ENCODE assay signal across 8 cellular contexts in the genomic region with DNA sequence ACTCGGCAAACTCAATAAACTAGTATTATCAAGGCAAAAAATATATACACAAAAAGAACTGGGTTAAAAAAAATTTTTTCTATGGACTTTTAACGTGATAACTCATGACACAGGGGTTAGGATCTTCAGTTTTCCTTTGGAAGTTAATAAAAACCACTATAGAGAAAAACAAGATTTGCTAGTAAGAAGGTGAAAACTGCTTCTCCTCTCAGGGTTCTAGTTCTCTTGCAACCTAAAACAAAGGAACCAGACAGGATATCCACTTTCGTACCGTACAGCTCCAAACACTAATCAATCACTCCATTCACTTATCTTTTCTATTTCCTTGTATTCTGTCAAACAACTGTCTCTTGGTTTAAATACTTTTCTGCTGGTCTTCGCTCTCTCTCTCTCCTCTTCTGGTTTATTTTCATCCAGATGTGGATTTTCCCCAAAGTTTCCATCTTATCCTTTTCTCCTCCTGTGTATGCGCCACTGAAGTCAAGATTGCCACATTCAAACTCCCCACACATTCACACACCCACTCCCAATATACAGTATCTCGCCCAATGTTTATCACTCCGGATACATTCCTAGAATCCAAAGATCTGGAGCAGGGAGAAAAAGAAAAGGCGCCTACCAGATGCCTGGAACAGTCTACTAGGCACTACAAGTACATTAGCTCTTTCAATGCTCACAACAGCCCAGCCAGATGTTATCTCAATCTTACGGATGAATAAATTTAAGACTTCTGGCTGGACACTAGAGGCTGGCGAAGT. TPM values are rescaled to one million over a fixed set of nuclear protein-coding genes. Genes with fewer than 3 reads are reported as not detected.
A peak's percentile ranks its signal among the peaks of the same experiment; 100 is the strongest.
DNase-seq lines count a peak whose midpoint lies in the region; ATAC-seq, FAIRE-seq and TF ChIP-seq lines count a peak whose summit lies in the region.

No MANE protein-coding gene starts in this region.

- H3K27ac Mint-ChIP-seq in activated naive CD8-positive, alpha-beta T cell treated with anti-CD3 and anti-CD28 coated beads, Interleukin-2, amount 10 ng/mL, durations not matched to agents 7 days and 5 days: peak overlapping the region; percentile 99

- peak overlapping the region; percentile 95 for H3K4me3 Mint-ChIP-seq in activated naive CD8-positive, alpha-beta T cell treated with anti-CD3 and anti-CD28 coated beads, Interleukin-2, amount 10 ng/mL, durations not matched to agents 7 days and 5 days

- H3K9me2 ChIP-seq in DOHH2 (replicated peaks; ENCODE audit: control insufficient read depth, low read length): no peaks in the 10 kb centered on the region

- no peak for TF ChIP-seq POLR2A in GM12892 (IDR thresholded peaks at IDR 0.05; ENCODE audit: low read depth, low read length)

- H3K9me3 ChIP-seq in DOHH2 (ENCODE audit: control insufficient read depth, insufficient read depth, low read length): no peaks in the 10 kb centered on the region
- H3K9me3 ChIP-seq in keratinocyte (ENCODE audit: control insufficient read depth, low read depth, low read length): no peaks in the 10 kb centered on the region

- DNase-seq in activated naive CD8-positive, alpha-beta T cell treated with anti-CD3 and anti-CD28 coated beads, Interleukin-2, amount 10 ng/mL, durations not matched to agents 7 days and 5 days: no peak
- DNase-seq in keratinocyte (ENCODE audit: low read depth, low spot score) (no peak), GM12892 (ENCODE audit: insufficient read length) (no peak), dermis blood vessel endothelial cell (no peak)
- no peak for DNase-seq in activated CD4-positive, alpha-beta T cell treated with anti-CD3 and anti-CD28 coated beads, Interleukin-2, amount 50 U/mL, for 48 hours

- H3K9me3 Mint-ChIP-seq in activated naive CD8-positive, alpha-beta T cell treated with anti-CD3 and anti-CD28 coated beads, Interleukin-2, amount 10 ng/mL, durations not matched to agents 7 days and 5 days: no peaks in the 10 kb centered on the region

- peaks cover 43% of the 10 kb centered on the region for H3K36me3 ChIP-seq in DOHH2 (ENCODE audit: control insufficient read depth, low read length)
- peaks cover 0 to 9% of the 10 kb centered on the region in 2 experiments for H3K36me3 ChIP-seq in keratinocyte (ENCODE audit: control insufficient read depth in 2 of 2, extremely low read depth in 1 of 2, insufficient read depth in 2 of 2, low read length in 2 of 2)

- H3K4me3 ChIP-seq in DOHH2 (ENCODE audit: low read length) (peak overlapping the region; percentile 98), keratinocyte (ENCODE audit: control insufficient read depth in 2 of 3, extremely low read depth in 1 of 3, insufficient read depth in 2 of 3, low read depth in 1 of 3, low read length in 3 of 3) (peak overlapping the region; percentile 88 to 100 (median 95))

- H3K4me1 ChIP-seq in DOHH2 (ENCODE audit: control insufficient read depth, low read length) (peaks cover 30% of the 10 kb centered on the region), keratinocyte (ENCODE audit: control insufficient read depth, extremely low read depth, insufficient read depth, low read length) (peaks cover 18% of the 10 kb centered on the region)

- H3K27me3 Mint-ChIP-seq in activated naive CD8-positive, alpha-beta T cell treated with anti-CD3 and anti-CD28 coated beads, Interleukin-2, amount 10 ng/mL, durations not matched to agents 7 days and 5 days: peaks cover 2% of the 10 kb centered on the region

- FAIRE-seq in keratinocyte (lab: Jason Lieb, UNC): no peak
- no peak for FAIRE-seq in GM12892 (lab: Jason Lieb, UNC)

- dilution Hi-C loops in keratinocyte (cut with MboI; ENCODE audit: extremely low pct_ligation_motif_present, low sequenced_read_pairs): no loop called here

- peak overlapping the region; percentile 89 for H3K9ac ChIP-seq in keratinocyte (ENCODE audit: control insufficient read depth, extremely low read depth, insufficient read depth, low read length)

- H3K36me3 Mint-ChIP-seq in activated naive CD8-positive, alpha-beta T cell treated with anti-CD3 and anti-CD28 coated beads, Interleukin-2, amount 10 ng/mL, durations not matched to agents 7 days and 5 days: peaks cover 25% of the 10 kb centered on the region

- H3K4me1 Mint-ChIP-seq in activated naive CD8-positive, alpha-beta T cell treated with anti-CD3 and anti-CD28 coated beads, Interleukin-2, amount 10 ng/mL, durations not matched to agents 7 days and 5 days: peaks cover 23% of the 10 kb centered on the region

- ATAC-seq in HG02981 (IDR thresholded peaks at IDR 0.05; ENCODE audit: unreplicated experiment): peak; percentile 1
- ATAC-seq in activated naive CD8-positive, alpha-beta T cell treated with anti-CD3 and anti-CD28 coated beads, Interleukin-2, amount 10 ng/mL, durations not matched to agents 7 days and 5 days (ENCODE audit: low read depth): peak; percentile 0

- POLR2A ChIA-PET in activated naive CD8-positive, alpha-beta T cell treated with anti-CD3 and anti-CD28 coated beads, Interleukin-2, amount 10 ng/mL, durations not matched to agents 7 days and 5 days (lab: Charles Lee): interaction anchor here (0.8 to 5.6 kb wide), 29 partner anchors 9 to 523 kb away, joined by 3 to 258 read pairs (median 5); a partner anchor contains a TSS

- no peaks in the 10 kb centered on the region for H3K9me1 ChIP-seq in keratinocyte (ENCODE audit: control insufficient read depth, extremely low read depth, insufficient read depth, low read length)

- H3K79me2 ChIP-seq in DOHH2 (ENCODE audit: control insufficient read depth, low read length) (peaks cover 59% of the 10 kb centered on the region), keratinocyte (ENCODE audit: control insufficient read depth, insufficient read depth, low read length) (peaks cover 52% of the 10 kb centered on the region)

- H3K4me2 ChIP-seq in DOHH2 (ENCODE audit: low read length) (peak overlapping the region; percentile 80), keratinocyte (ENCODE audit: control insufficient read depth, extremely low read depth, insufficient read depth, low read depth, low read length) (peak overlapping the region; percentile 91)

- no peak for TF ChIP-seq CTCF in DOHH2 (IDR thresholded peaks at IDR 0.05; ENCODE audit: low read depth, low read length, poor library complexity, severe bottlenecking)
- TF ChIP-seq CTCF in keratinocyte (optimal IDR thresholded peaks at IDR 0.05 in 1 of 3, IDR thresholded peaks at IDR 0.05 in 1 of 3, conservative IDR thresholded peaks at IDR 0.05 in 1 of 3; ENCODE audit: extremely low read depth in 1 of 3, insufficient read depth in 2 of 3, low read length in 3 of 3): no peak

- H4K20me1 ChIP-seq in DOHH2 (ENCODE audit: control insufficient read depth, insufficient read depth, low read depth, low read length) (peaks cover 21% of the 10 kb centered on the region), keratinocyte (ENCODE audit: control insufficient read depth, extremely low read depth, insufficient read depth, low read length) (peaks cover 13% of the 10 kb centered on the region)

- H3K27ac ChIP-seq in DOHH2 (ENCODE audit: low read depth, low read length): peak overlapping the region; percentile 90
- peak overlapping the region; percentile 81 for H3K27ac ChIP-seq in keratinocyte (ENCODE audit: control insufficient read depth, insufficient read depth, low read length)
- peak overlapping the region; percentile 90 for H3K27ac ChIP-seq in temporal lobe (ENCODE audit: low read depth, low read length)

- H2AFZ ChIP-seq in keratinocyte (ENCODE audit: control insufficient read depth, low read length): peak overlapping the region; percentile 98

- peaks cover 6% of the 10 kb centered on the region for H3F3A ChIP-seq in DOHH2 (ENCODE audit: control insufficient read depth, insufficient read depth)

- H3K27me3 ChIP-seq in DOHH2 (ENCODE audit: control insufficient read depth, low read length): no peaks in the 10 kb centered on the region
- H3K27me3 ChIP-seq in keratinocyte (ENCODE audit: control insufficient read depth, extremely low read depth, insufficient read depth, low read length): no peaks in the 10 kb centered on the region

RNA-seq across cellular contexts. Expression of a gene that starts 0.8 kb away (rescaled TPM):
- 10 to 100 TPM; 85.9 to 91.2 TPM for total RNA-seq in activated naive CD8-positive, alpha-beta T cell treated with anti-CD3 and anti-CD28 coated beads, Interleukin-2, amount 10 ng/mL, durations not matched to agents 7 days and 5 days
- 21.7 to 41.0 TPM (median 25.6 TPM) in 3 replicates for polyA plus RNA-seq in keratinocyte
- 64.6 TPM for polyA plus RNA-seq in keratinocyte (2011; ENCODE audit: low read depth)
- polyA plus RNA-seq in keratinocyte (2011; cell fraction: cytosol; rRNA removed): 7.6 and 11.4 TPM in 2 replicates
- polyA plus RNA-seq in keratinocyte (2011; cell fraction: nucleus; rRNA removed): 35.4 and 63.0 TPM in 2 replicates
- polyA plus RNA-seq in keratinocyte (2012; ENCODE audit: low replicate concordance): 25.1 and 25.5 TPM in 2 replicates
- polyA minus RNA-seq in keratinocyte: 8.0 to 18.2 TPM (median 8.2 TPM) in 3 replicates
- polyA minus RNA-seq in keratinocyte (2011; cell fraction: cytosol; rRNA and poly(A)+ RNA removed): 11.3 TPM
- polyA minus RNA-seq in keratinocyte (2011; cell fraction: nucleus; rRNA and poly(A)+ RNA removed): 23.4 and 24.2 TPM in 2 replicates
- 13.8 TPM for total RNA-seq in temporal lobe
- polyA plus RNA-seq in GM12892 (2012; ENCODE audit: missing spikeins): 35.4 TPM
- 11.4 and 14.3 TPM in 2 replicates for total RNA-seq in dermis blood vessel endothelial cell

RNA-seq across cellular contexts. Expression of a gene that starts 21.4 kb away (rescaled TPM):
- total RNA-seq in activated naive CD8-positive, alpha-beta T cell treated with anti-CD3 and anti-CD28 coated beads, Interleukin-2, amount 10 ng/mL, durations not matched to agents 7 days and 5 days: not detected
- polyA plus RNA-seq in keratinocyte: 0.03 to 0.05 TPM in 2 of 3 replicates, not detected in the other
- polyA plus RNA-seq in keratinocyte (2011; ENCODE audit: low read depth): not detected
- polyA plus RNA-seq in keratinocyte (2011; cell fraction: cytosol; rRNA removed): not detected in 2 replicates
- 0.04 TPM in 1 of 2 replicates, not detected in the other for polyA plus RNA-seq in keratinocyte (2011; cell fraction: nucleus; rRNA removed)
- 0.04 TPM in 1 of 2 replicates, not detected in the other for polyA plus RNA-seq in keratinocyte (2012; ENCODE audit: low replicate concordance)
- 0.13 to 0.56 TPM (median 0.20 TPM) in 3 replicates for polyA minus RNA-seq in keratinocyte
- polyA minus RNA-seq in keratinocyte (2011; cell fraction: cytosol; rRNA and poly(A)+ RNA removed): not detected
- not detected in 2 replicates for polyA minus RNA-seq in keratinocyte (2011; cell fraction: nucleus; rRNA and poly(A)+ RNA removed)
- total RNA-seq in temporal lobe (0.25 TPM), dermis blood vessel endothelial cell (not detected in 2 replicates)
- polyA plus RNA-seq in GM12892 (2012; ENCODE audit: missing spikeins): not detected

RNA-seq across cellular contexts. Expression of a gene that starts 30.4 kb away (rescaled TPM):
- 10 to 100 TPM; 32.3 to 33.0 TPM for total RNA-seq in activated naive CD8-positive, alpha-beta T cell treated with anti-CD3 and anti-CD28 coated beads, Interleukin-2, amount 10 ng/mL, durations not matched to agents 7 days and 5 days
- polyA plus RNA-seq in keratinocyte: 1.2 to 1.7 TPM (median 1.6 TPM) in 3 replicates
- polyA plus RNA-seq in keratinocyte (2011; ENCODE audit: low read depth): 0.20 TPM
- 1.2 and 1.9 TPM in 2 replicates for polyA plus RNA-seq in keratinocyte (2011; cell fraction: cytosol; rRNA removed)
- polyA plus RNA-seq in keratinocyte (2011; cell fraction: nucleus; rRNA removed): 1.2 and 1.7 TPM in 2 replicates
- polyA plus RNA-seq in keratinocyte (2012; ENCODE audit: low replicate concordance): 0.80 and 0.92 TPM in 2 replicates
- polyA minus RNA-seq in keratinocyte: 0.29 to 1.1 TPM (median 1.1 TPM) in 3 replicates
- polyA minus RNA-seq in keratinocyte (2011; cell fraction: cytosol; rRNA and poly(A)+ RNA removed): 1.5 TPM
- 0.93 TPM in 1 of 2 replicates, not detected in the other for polyA minus RNA-seq in keratinocyte (2011; cell fraction: nucleus; rRNA and poly(A)+ RNA removed)
- total RNA-seq in temporal lobe (20.7 TPM), dermis blood vessel endothelial cell (1.5 and 2.7 TPM in 2 replicates)
- 3.9 TPM for polyA plus RNA-seq in GM12892 (2012; ENCODE audit: missing spikeins)

RNA-seq across cellular contexts. Expression of a gene that starts 55.2 kb away (rescaled TPM):
- total RNA-seq in activated naive CD8-positive, alpha-beta T cell treated with anti-CD3 and anti-CD28 coated beads, Interleukin-2, amount 10 ng/mL, durations not matched to agents 7 days and 5 days: 10 to 100 TPM; 58.1 to 58.3 TPM
- 18.4 to 36.3 TPM (median 20.2 TPM) in 3 replicates for polyA plus RNA-seq in keratinocyte
- polyA plus RNA-seq in keratinocyte (2011; ENCODE audit: low read depth): 69.0 TPM
- 12.2 and 23.4 TPM in 2 replicates for polyA plus RNA-seq in keratinocyte (2011; cell fraction: cytosol; rRNA removed)
- polyA plus RNA-seq in keratinocyte (2011; cell fraction: nucleus; rRNA removed): 22.1 and 39.5 TPM in 2 replicates
- 19.5 and 26.1 TPM in 2 replicates for polyA plus RNA-seq in keratinocyte (2012; ENCODE audit: low replicate concordance)
- 1.9 to 20.0 TPM (median 6.7 TPM) in 3 replicates for polyA minus RNA-seq in keratinocyte
- 23.4 TPM for polyA minus RNA-seq in keratinocyte (2011; cell fraction: cytosol; rRNA and poly(A)+ RNA removed)
- polyA minus RNA-seq in keratinocyte (2011; cell fraction: nucleus; rRNA and poly(A)+ RNA removed): 13.5 and 26.2 TPM in 2 replicates
- 31.7 TPM for total RNA-seq in temporal lobe
- polyA plus RNA-seq in GM12892 (2012; ENCODE audit: missing spikeins): 30.0 TPM
- total RNA-seq in dermis blood vessel endothelial cell: 63.6 and 66.0 TPM in 2 replicates
